ENCODE assay signal across 27 cellular contexts in the genomic region with DNA sequence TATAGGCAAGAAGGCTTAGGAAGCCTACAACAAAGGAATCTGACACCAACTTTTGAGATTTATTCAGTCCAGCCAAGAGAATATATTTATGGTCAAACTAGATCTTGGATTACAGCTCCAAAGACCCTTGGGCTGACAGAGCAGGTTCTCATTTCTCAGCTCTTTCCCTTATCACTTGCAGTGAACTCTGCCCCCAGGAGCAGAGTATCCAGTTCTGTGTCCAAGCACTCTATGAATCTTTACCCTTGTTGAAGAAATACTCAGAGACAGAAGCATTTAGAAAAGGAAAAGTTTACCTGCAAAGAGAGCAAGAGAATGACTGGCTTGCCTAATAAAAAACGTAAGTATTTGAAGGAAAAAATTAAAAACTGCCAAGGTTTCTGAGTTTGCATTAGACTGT.
"Had no signal": no experiment of that assay in that cellular context is flagged by ENCODE, and none has a peak within 500 bp of the region (broad histone marks: within the 10 kb centered on the region; RNA-seq: fewer than 3 reads in every experiment).

No MANE protein-coding gene starts in this region.

- DNase-seq: head of caudate nucleus; hypothalamus; immature natural killer cell; kidney; left ventricle myocardium superior; lower lobe of right lung; mammary epithelial cell; mesenchymal stem cell; naive thymus-derived CD8-positive, alpha-beta T cell; nucleus accumbens; pancreas; posterior cingulate gyrus; retina; right cardiac atrium; sigmoid colon; stimulated activated CD4-positive, alpha-beta T cell treated with anti-CD3 and anti-CD28 coated beads, Interleukin-4, amount 100 ng/mL, for 24 hours; stimulated activated naive CD4-positive, alpha-beta T cell; tibial artery; upper lobe of left lung had no signal

- ATAC-seq: left ventricle myocardium superior; lower lobe of right lung; naive thymus-derived CD8-positive, alpha-beta T cell; pancreas; right cardiac atrium; stimulated activated effector memory CD8-positive, alpha-beta T cell treated with anti-CD3 and anti-CD28 coated beads, Interleukin-12 subunit alpha, Interleukin-12 subunit beta, amount 100 ng/mL, for 72 hours had no signal

- H3K4me1 Mint-ChIP-seq: neural crest cell had no signal

- H3K27me3 Mint-ChIP-seq: naive thymus-derived CD8-positive, alpha-beta T cell; stimulated activated naive CD8-positive, alpha-beta T cell treated with anti-CD3 and anti-CD28 coated beads, Interleukin-15, Interleukin-2, amounts not matched to agents 100 ng/mL and 50 ng/mL, for 24 hours had no signal

- H3K4me1 ChIP-seq: lower lobe of right lung, pancreas, prostate gland, sigmoid colon, suprapubic skin, tibial artery, upper lobe of left lung, vagina had no signal

- H3K36me3 ChIP-seq: prostate gland had no signal

- H3K27ac Mint-ChIP-seq: immature natural killer cell; naive thymus-derived CD8-positive, alpha-beta T cell; nephron; stimulated activated effector memory CD8-positive, alpha-beta T cell treated with anti-CD3 and anti-CD28 coated beads, Interleukin-12 subunit alpha, Interleukin-12 subunit beta, amount 100 ng/mL, for 72 hours; stimulated activated naive CD8-positive, alpha-beta T cell treated with anti-CD3 and anti-CD28 coated beads, Interleukin-15, Interleukin-2, amounts not matched to agents 100 ng/mL and 50 ng/mL, for 24 hours had no signal

- H3K4me3 Mint-ChIP-seq: immature natural killer cell; naive thymus-derived CD8-positive, alpha-beta T cell; nephron; neural crest cell; stimulated activated effector memory CD8-positive, alpha-beta T cell treated with anti-CD3 and anti-CD28 coated beads, Interleukin-12 subunit alpha, Interleukin-12 subunit beta, amount 100 ng/mL, for 72 hours; stimulated activated naive CD8-positive, alpha-beta T cell treated with anti-CD3 and anti-CD28 coated beads, Interleukin-15, Interleukin-2, amounts not matched to agents 100 ng/mL and 50 ng/mL, for 24 hours had no signal

- H3K4me3 ChIP-seq: lower lobe of right lung, pancreas, prostate gland, sigmoid colon, suprapubic skin, thoracic aorta, tibial artery, upper lobe of left lung, vagina had no signal

- H3K27ac ChIP-seq: lower lobe of right lung, pancreas, prostate gland, sigmoid colon, suprapubic skin, thoracic aorta, tibial artery, upper lobe of left lung, vagina had no signal

- H3K9me3 ChIP-seq: pancreas, prostate gland had no signal

- H3K27me3 ChIP-seq: pancreas, sigmoid colon, suprapubic skin, tibial artery, upper lobe of left lung, vagina had no signal
